Comparison of ENCODE assay signal across 12 cellular contexts in genomic region chrX:153800177-153800722, GRCh38. TPM values are rescaled to one million over a fixed set of nuclear protein-coding genes. Genes with fewer than 3 reads are reported as not detected.
"Had no signal": no experiment of that assay in that cellular context is flagged by ENCODE, and none has a peak within 500 bp of the region (broad histone marks: within the 10 kb centered on the region; RNA-seq: fewer than 3 reads in every experiment).

No MANE protein-coding gene starts in this region.

- H3K36me3 ChIP-seq: transverse colon had no signal

- DNase-seq: activated naive CD4-positive, alpha-beta T cell treated with anti-CD3 and anti-CD28 coated beads, Interleukin-2, amount 10 ng/mL, durations not matched to agents 7 days and 5 days; dermis blood vessel endothelial cell; endodermal cell; immature natural killer cell; mesendoderm; nephron progenitor cell; T-helper 17 cell; transverse colon had no signal

- H3K4me3 ChIP-seq: esophagus muscularis mucosa, transverse colon had no signal

- H3K27ac ChIP-seq: esophagus muscularis mucosa, transverse colon had no signal

- H3K27me3 ChIP-seq: esophagus muscularis mucosa, transverse colon had no signal

- ATAC-seq: activated CD4-positive, CD25-positive, alpha-beta regulatory T cell treated with anti-CD3 and anti-CD28 coated beads, Interleukin-2, amount 50 U/mL, for 24 hours; T-helper 17 cell had no signal

- H3K9me3 ChIP-seq: transverse colon had no signal

RNA-seq across cellular contexts. Expression of gene SRPK3, which starts 19.4 kb away (rescaled TPM):
- total RNA-seq: activated T-helper 2 cell treated with anti-CD3 and anti-CD28 coated beads, Interferon-gamma antibody, Interleukin-2, Interleukin-4, amounts not matched to agents 10 μg/mL and 5 μg/mL and 100 μg/mL, durations not matched to agents 14 hours and 24 hours and 36 hours; endodermal cell; osteocyte; T-helper 17 cell had no signal
- polyA plus RNA-seq: immature natural killer cell had no signal

RNA-seq across cellular contexts. Expression of gene PLXNB3, which starts 36.2 kb away (rescaled TPM):
- polyA plus RNA-seq: immature natural killer cell had no signal
